Comparison of ENCODE assay signal across 8 cellular contexts in genomic region chr4:169271692-169272007, GRCh38. TPM values are rescaled to one million over a fixed set of nuclear protein-coding genes. Genes with fewer than 3 reads are reported as not detected.
A peak's percentile ranks its signal among the peaks of the same experiment; 100 is the strongest.
DNase-seq lines count a peak whose midpoint lies in the region; ATAC-seq and TF ChIP-seq lines count a peak whose summit lies in the region.

No MANE protein-coding gene starts in this region.

- peaks cover 23% of the 10 kb centered on the region for H3K27me3 ChIP-seq in CD4-positive, alpha-beta memory T cell (ENCODE audit: insufficient read depth, low read length)
- H3K27me3 ChIP-seq in IMR-90 (ENCODE audit: control insufficient read depth, insufficient read depth, low read length) (no peaks in the 10 kb centered on the region), ectodermal cell (ENCODE audit: control insufficient read depth, insufficient read depth, low read length, poor library complexity, severe bottlenecking) (peaks cover 13% of the 10 kb centered on the region), neural cell (ENCODE audit: insufficient read depth, low read depth, low read length) (peaks cover 14% of the 10 kb centered on the region)

- BruUV-seq in IMR-90 (replicated peaks; lab: Mats Ljungman, UMichigan): no TSS peak

- peak overlapping the region; percentile 27 for H3K18ac ChIP-seq in IMR-90 (ENCODE audit: low read depth, low read length)

- ATAC-seq in IMR-90 (ENCODE audit: low read depth) (no peak), GM21619 (IDR thresholded peaks at IDR 0.05; ENCODE audit: unreplicated experiment) (no peak)

- H3K27me3 Mint-ChIP-seq in CD4-positive, alpha-beta memory T cell: peaks cover 42 to 57% of the 10 kb centered on the region in 2 donors

- H3K4me1 ChIP-seq in CD4-positive, alpha-beta memory T cell (ENCODE audit: insufficient read depth, low read length): peaks cover 10% of the 10 kb centered on the region
- peaks cover 7% of the 10 kb centered on the region for H3K4me1 ChIP-seq in IMR-90 (ENCODE audit: control insufficient read depth, insufficient read depth, low read length)
- peaks cover 9% of the 10 kb centered on the region for H3K4me1 ChIP-seq in ectodermal cell (ENCODE audit: control insufficient read depth, insufficient read depth, low read length)

- no peaks in the 10 kb centered on the region for H3K9me2 ChIP-seq in neural cell (ENCODE audit: insufficient read depth, low read length)

- H3K36me3 ChIP-seq in CD4-positive, alpha-beta memory T cell (ENCODE audit: insufficient read depth, low read length): no peaks in the 10 kb centered on the region
- no peaks in the 10 kb centered on the region for H3K36me3 ChIP-seq in IMR-90 (ENCODE audit: control insufficient read depth, insufficient read depth, low read length)
- no peaks in the 10 kb centered on the region for H3K36me3 ChIP-seq in ectodermal cell (ENCODE audit: control insufficient read depth, insufficient read depth, low read length)
- H3K36me3 ChIP-seq in neural cell (ENCODE audit: insufficient read depth, low read length): no peaks in the 10 kb centered on the region

- H3K23ac ChIP-seq in IMR-90 (ENCODE audit: low read depth, low read length): peak overlapping the region; percentile 26

- no peaks in the 10 kb centered on the region for H3K36me3 Mint-ChIP-seq in CD4-positive, alpha-beta memory T cell

- H3F3A ChIP-seq in neural cell (ENCODE audit: insufficient read depth, low read length, poor library complexity, severe bottlenecking): no peaks in the 10 kb centered on the region

- peaks cover 9% of the 10 kb centered on the region; the same call in 1 of the 2 replicates for H4K20me1 ChIP-seq in IMR-90 (ENCODE audit: insufficient read depth, low read length)
- no peaks in the 10 kb centered on the region for H4K20me1 ChIP-seq in neural cell (ENCODE audit: insufficient read depth)

- no peak overlapping the region for H3K27ac Mint-ChIP-seq in CD4-positive, alpha-beta memory T cell

- POLR2A ChIA-PET in CD4-positive, alpha-beta memory T cell (lab: Charles Lee; ENCODE audit: partially characterized antibody): no interaction called here
- POLR2A ChIA-PET in IMR-90 (lab: Charles Lee; ENCODE audit: unreplicated experiment): no interaction called here

- H3K4me1 Mint-ChIP-seq in CD4-positive, alpha-beta memory T cell: peaks cover 3 to 16% (median 4%) of the 10 kb centered on the region in 4 donors

- peak overlapping the region; percentile 54 for H3K9ac ChIP-seq in IMR-90 (ENCODE audit: low read depth, low read length)
- H3K9ac ChIP-seq in neural cell (ENCODE audit: low read length): peak overlapping the region; percentile 81

- H2AK9ac ChIP-seq in IMR-90 (replicated peaks; ENCODE audit: low read depth, low read length, poor library complexity): peak overlapping the region; percentile 89

- CTCF ChIA-PET in CD4-positive, alpha-beta memory T cell (lab: Charles Lee; ENCODE audit: partially characterized antibody): no interaction called here
- CTCF ChIA-PET in IMR-90 (lab: Yijun Ruan, JAX): interaction anchor here (1.0 kb wide), 1 partner anchor 10 kb away, joined by 3 read pairs; no protein-coding TSS in a partner anchor

- peaks cover 21% of the 10 kb centered on the region for H3K79me2 ChIP-seq in neural cell (replicated peaks; ENCODE audit: insufficient read depth, low read length)

- H4K91ac ChIP-seq in IMR-90 (ENCODE audit: insufficient read depth, low read depth, low read length): peak overlapping the region; percentile 36

- peak overlapping the region; percentile 10 to 65; a peak in 2 of 4 replicates for H4K8ac ChIP-seq in IMR-90 (ENCODE audit: low read depth in 2 of 2, low read length in 2 of 2)

- H3K4me3 ChIP-seq in CD4-positive, alpha-beta memory T cell (ENCODE audit: low read length in 2 of 2): no peak overlapping the region
- H3K4me3 ChIP-seq in IMR-90 (ENCODE audit: insufficient read depth, low read depth, low read length) (peak overlapping the region; percentile 94), ectodermal cell (ENCODE audit: insufficient read depth, low read depth, low read length) (peak overlapping the region; percentile 90), neural cell (ENCODE audit: low read length) (peak overlapping the region; percentile 96)

- peak overlapping the region; percentile 23; the same call in 1 of the 3 replicates for H2BK15ac ChIP-seq in IMR-90 (ENCODE audit: low read depth, low read length)

- no peaks in the 10 kb centered on the region for H3K9me3 ChIP-seq in CD4-positive, alpha-beta memory T cell (ENCODE audit: control insufficient read depth in 1 of 2, low read length in 2 of 2)
- no peaks in the 10 kb centered on the region for H3K9me3 ChIP-seq in IMR-90 (ENCODE audit: control insufficient read depth, insufficient read depth, low read length)
- H3K9me3 ChIP-seq in ectodermal cell (ENCODE audit: control insufficient read depth, low read length): no peaks in the 10 kb centered on the region
- no peaks in the 10 kb centered on the region for H3K9me3 ChIP-seq in neural cell (ENCODE audit: low read length)

- intact Hi-C loops in CD4-positive, alpha-beta memory T cell (cut with micrococcal nuclease): no loop called here
- intact Hi-C loops in IMR-90 (cut with micrococcal nuclease): loop anchor here (1.0 to 10.0 kb wide), 4 partner anchors 46 to 348 kb away; no protein-coding TSS in a partner anchor

- peak overlapping the region; percentile 95 for H3K4me2 ChIP-seq in IMR-90 (ENCODE audit: low read depth, low read length)
- H3K4me2 ChIP-seq in neural cell (ENCODE audit: low read length): no peak overlapping the region

- H3K4ac ChIP-seq in IMR-90 (ENCODE audit: low read depth, low read length): peak overlapping the region; percentile 87

- dilution Hi-C loops in IMR-90 (cut with HindIII; ENCODE audit: low sequenced_read_pairs, unreplicated experiment): no loop called here

- TF ChIP-seq EP300 in neural cell (conservative IDR thresholded peaks at IDR 0.05; ENCODE audit: poor library complexity, severe bottlenecking): no peak

- H3K27ac ChIP-seq in CD4-positive, alpha-beta memory T cell (ENCODE audit: low read depth, low read length): no peak overlapping the region
- H3K27ac ChIP-seq in IMR-90 (ENCODE audit: insufficient read depth, low read length): peak overlapping the region; percentile 59
- H3K27ac ChIP-seq in ectodermal cell (ENCODE audit: insufficient read depth, low read depth, low read length, poor library complexity, severe bottlenecking): no peak overlapping the region
- no peak overlapping the region for H3K27ac ChIP-seq in neural cell (ENCODE audit: low read length)

- no peak for DNase-seq in CD4-positive, alpha-beta memory T cell
- DNase-seq in IMR-90 (no peak), hepatic stellate cell (ENCODE audit: low spot score) (no peak), DMS153 treated with DMSO at 0.1 percent for 48 hours (lab: John Stamatoyannopoulos, UW; ENCODE audit: unreplicated experiment) (no peak), NCI-H187 treated with DMSO at 0.1 percent for 48 hours (lab: John Stamatoyannopoulos, UW) (no peak)

- peaks cover 0 to 4% (median 0%) of the 10 kb centered on the region in 8 donors for H3K9me3 Mint-ChIP-seq in CD4-positive, alpha-beta memory T cell

- H2BK120ac ChIP-seq in IMR-90 (ENCODE audit: low read depth, low read length): peak overlapping the region; percentile 50

- H2AFZ ChIP-seq in IMR-90 (replicated peaks; ENCODE audit: low read length, poor library complexity) (peak overlapping the region; percentile 88), neural cell (ENCODE audit: low read depth, low read length) (no peak overlapping the region)

- peaks cover 2% of the 10 kb centered on the region; the same call in 1 of the 2 replicates for H3K9me1 ChIP-seq in IMR-90 (ENCODE audit: insufficient read depth, low read length)

- peak overlapping the region; percentile 84 for H4K5ac ChIP-seq in IMR-90 (ENCODE audit: low read depth, low read length)

- peak overlapping the region in 7 of 8 donors; percentile 31 to 58 (median 47) for H3K4me3 Mint-ChIP-seq in CD4-positive, alpha-beta memory T cell

- TF ChIP-seq POLR2A in IMR-90 (IDR thresholded peaks at IDR 0.05; ENCODE audit: low read depth, low read length): no peak

- 45% methylated on average over 4 of the region's 11 CpGs; no CpG with 5 or more reads in 1 of the 2 experiments for WGBS in IMR-90 (ENCODE audit: extremely low coverage in 2 of 2, insufficient read length in 1 of 2), 2 experiments
- 7 to 10% methylated on average over 11 of the region's 11 CpGs for WGBS in ectodermal cell, 2 experiments

- in situ Hi-C loops in IMR-90 (cut with MboI; ENCODE audit: low sequenced_read_pairs): no loop called here

- H3K56ac ChIP-seq in IMR-90 (ENCODE audit: extremely low read depth, insufficient read depth, low read length): peak overlapping the region; percentile 27; the same call in 1 of the 2 replicates

- peak overlapping the region; percentile 42 for H2AK5ac ChIP-seq in IMR-90 (ENCODE audit: low read depth, low read length)

- H2BK5ac ChIP-seq in IMR-90 (ENCODE audit: low read depth, low read length, poor library complexity, severe bottlenecking): peak overlapping the region; percentile 75

- H2BK20ac ChIP-seq in IMR-90 (ENCODE audit: low read depth, low read length): peak overlapping the region; percentile 60

- peaks cover 0 to 10% of the 10 kb centered on the region in 2 experiments; a peak in 2 of 4 replicates for H3K79me1 ChIP-seq in IMR-90 (ENCODE audit: low read depth in 1 of 2, low read length in 2 of 2)

- TF ChIP-seq RAD21 in IMR-90 (IDR thresholded peaks at IDR 0.05; ENCODE audit: low read length) (no peak), neural cell (conservative IDR thresholded peaks at IDR 0.05) (no peak)

- TF ChIP-seq CTCF in IMR-90 (conservative IDR thresholded peaks at IDR 0.05; ENCODE audit: low read depth, low read length): no peak
- no peak for TF ChIP-seq CTCF in neural cell (IDR thresholded peaks at IDR 0.05; ENCODE audit: poor library complexity, severe bottlenecking)

- peak overlapping the region; percentile 69 for H3K14ac ChIP-seq in IMR-90 (replicated peaks; ENCODE audit: low read depth, low read length)

TF ChIP-seq in IMR-90, 13 proteins besides CTCF, POLR2A, EP300 and RAD21 (continues in another document):
- no peak for TF ChIP-seq NFE2L2 (IDR thresholded peaks at IDR 0.05; ENCODE audit: low read depth, low read length)

TF ChIP-seq in neural cell, 6 proteins besides CTCF, POLR2A, EP300 and RAD21 (continues in another document):
- TF ChIP-seq POLR2AphosphoS5 (IDR thresholded peaks at IDR 0.05) (no peak), EZH2 (IDR thresholded peaks at IDR 0.05; ENCODE audit: borderline replicate concordance, insufficient read depth, low read length, poor library complexity, severe bottlenecking) (no peak), SMC3 (conservative IDR thresholded peaks at IDR 0.05; ENCODE audit: poor library complexity) (no peak)

RNA-seq across cellular contexts. Expression of gene SH3RF1, which starts 0.9 kb away (rescaled TPM):
- total RNA-seq in CD4-positive, alpha-beta memory T cell: under 1 TPM in 1 of 2 experiments, not detected in 1; 0.15 TPM
- under 1 TPM in 1 of 2 donors, not detected in 1; 0.11 TPM for polyA plus RNA-seq in CD4-positive, alpha-beta memory T cell
- 29.8 and 30.0 TPM in 2 replicates for total RNA-seq in IMR-90 (2012; rRNA removed)
- polyA plus RNA-seq in IMR-90 (2012; rRNA removed): 22.0 and 23.1 TPM in 2 replicates
- polyA plus RNA-seq in IMR-90 (2012; cell fraction: cytosol; rRNA removed): 12.1 and 19.9 TPM in 2 replicates
- polyA plus RNA-seq in IMR-90 (2012; cell fraction: nucleus; rRNA removed; ENCODE audit: low replicate concordance): 27.7 and 38.4 TPM in 2 replicates
- 16.3 TPM for polyA plus RNA-seq in ectodermal cell (2013, experiment 1 of 4)
- polyA plus RNA-seq in ectodermal cell (2013, experiment 2 of 4): 18.2 TPM
- 13.1 TPM for polyA plus RNA-seq in ectodermal cell (2013, experiment 3 of 4)
- 15.4 TPM for polyA plus RNA-seq in ectodermal cell (2013, experiment 4 of 4)
- polyA plus RNA-seq in neural cell: 3.1 TPM in 2 replicates
- 8.9 and 10.0 TPM in 2 replicates for polyA minus RNA-seq in neural cell

Comparison
In these comparisons a context has a peak if more than half of its experiments do, and no peak if none do; other contexts are left out.
1. H3K4me3 ChIP-seq: peak in IMR-90 (single experiment), ectodermal cell (single experiment) and neural cell (single experiment); none in CD4-positive, alpha-beta memory T cell (0 of 2).